21 cellular contexts compared by ENCODE assay signal in genomic region chr4:145293658-145294057, GRCh38.
"Had no signal": no experiment of that assay in that cellular context is flagged by ENCODE, and none has a peak within 500 bp of the region (broad histone marks: within the 10 kb centered on the region; RNA-seq: fewer than 3 reads in every experiment).

No MANE protein-coding gene starts in this region.

- H3K27ac ChIP-seq: dorsolateral prefrontal cortex, gastrocnemius medialis, heart right ventricle, psoas muscle, right lobe of liver, stomach, suprapubic skin, thyroid gland had no signal

- H3K27me3 ChIP-seq: dorsolateral prefrontal cortex, gastrocnemius medialis, heart right ventricle, right lobe of liver, stomach, suprapubic skin, thyroid gland had no signal

- H3K36me3 Mint-ChIP-seq: stimulated activated naive B cell treated with anti-CD40 and anti-IgM and Interleukin-4, amounts not matched to agents 10 μg/mL and 1 μg/mL and 100 μg/mL, for 72 hours; type B pancreatic cell had no signal

- H3K4me1 ChIP-seq: heart right ventricle, stomach, thyroid gland had no signal

- H3K9me3 ChIP-seq: gastrocnemius medialis, heart right ventricle, psoas muscle, right lobe of liver, stomach, suprapubic skin, thyroid gland had no signal

- H3K4me3 ChIP-seq: dorsolateral prefrontal cortex, gastrocnemius medialis, heart right ventricle, psoas muscle, right lobe of liver, stomach, suprapubic skin, thyroid gland had no signal

- H3K36me3 ChIP-seq: gastrocnemius medialis, heart right ventricle, right lobe of liver, stomach, suprapubic skin, thyroid gland had no signal

- H3K4me1 Mint-ChIP-seq: nephron progenitor cell; stimulated activated naive B cell treated with anti-CD40 and anti-IgM and Interleukin-4, amounts not matched to agents 10 μg/mL and 1 μg/mL and 100 μg/mL, for 72 hours had no signal

- H3K4me3 Mint-ChIP-seq: naive thymus-derived CD4-positive, alpha-beta T cell; nephron progenitor cell; stimulated activated naive B cell treated with anti-CD40 and anti-IgM and Interleukin-4, amounts not matched to agents 10 μg/mL and 1 μg/mL and 100 μg/mL, for 72 hours; type B pancreatic cell had no signal

- H3K9me3 Mint-ChIP-seq: naive thymus-derived CD4-positive, alpha-beta T cell; nephron progenitor cell; type B pancreatic cell had no signal

- DNase-seq: cortex of kidney; dorsolateral prefrontal cortex; effector CD8-positive, alpha-beta T cell; gastrocnemius medialis; heart right ventricle; hypothalamus; islet precursor cell; mammary epithelial cell; naive thymus-derived CD4-positive, alpha-beta T cell; nephron progenitor cell; psoas muscle; retina; right lobe of liver; stimulated activated CD4-positive, alpha-beta T cell treated with anti-CD3 and anti-CD28 coated beads, Interleukin-2, amount 100 ng/mL, for 24 hours; stimulated activated CD4-positive, alpha-beta T cell treated with anti-CD3 and anti-CD28 coated beads, Interleukin-4, amount 100 ng/mL, for 4 hours; stimulated activated naive B cell treated with anti-CD40 and anti-IgM and Interleukin-4, amounts not matched to agents 10 μg/mL and 1 μg/mL and 100 μg/mL, for 72 hours; stomach; thyroid gland had no signal

- H3K27ac Mint-ChIP-seq: naive thymus-derived CD4-positive, alpha-beta T cell; nephron progenitor cell; stimulated activated naive B cell treated with anti-CD40 and anti-IgM and Interleukin-4, amounts not matched to agents 10 μg/mL and 1 μg/mL and 100 μg/mL, for 72 hours; type B pancreatic cell had no signal

- ATAC-seq: gastrocnemius medialis; heart right ventricle; left lobe of liver; naive thymus-derived CD4-positive, alpha-beta T cell; psoas muscle; right lobe of liver; stimulated activated naive B cell treated with anti-CD40 and anti-IgM and Interleukin-4, amounts not matched to agents 10 μg/mL and 1 μg/mL and 100 μg/mL, for 72 hours had no signal
